23 cellular contexts compared by ENCODE assay signal in genomic region chr9:17480966-17481365, GRCh38.
DNase-seq lines count a peak whose midpoint lies in the region; ATAC-seq, FAIRE-seq and TF ChIP-seq lines count a peak whose summit lies in the region.
"Had no signal": no experiment of that assay in that cellular context is flagged by ENCODE, and none has a peak within 500 bp of the region (broad histone marks: within the 10 kb centered on the region; RNA-seq: fewer than 3 reads in every experiment).

No MANE protein-coding gene starts in this region.

- no peak overlapping the region for H2BK12ac ChIP-seq in H9 (ENCODE audit: insufficient read length, low read depth, low read length)

- H4K20me1 ChIP-seq in H9 (ENCODE audit: control insufficient read depth, insufficient read depth, insufficient read length), result no peaks in the 10 kb centered on the region

- no peak overlapping the region for H4K5ac ChIP-seq in H9 (ENCODE audit: insufficient read length, low read depth, low read length)

- H2AFZ ChIP-seq in H9 (ENCODE audit: low read length), result no peak overlapping the region

- no peak overlapping the region for H4K8ac ChIP-seq in H9 (replicated peaks; ENCODE audit: insufficient read length, low read depth, low read length)

- no peak overlapping the region for H3K23ac ChIP-seq in H9 (ENCODE audit: insufficient read length, low read depth, low read length)

- H3K23me2 ChIP-seq in H9 (ENCODE audit: insufficient read length, low read depth, low read length, poor library complexity, severe bottlenecking), result no peaks in the 10 kb centered on the region

- no peak for TF ChIP-seq POLR2A in spleen (IDR thresholded peaks at IDR 0.05)

- peak overlapping the region in 2 of 3 experiments; percentile 15 to 45; a peak in 1 of 7 replicates for H3K27ac Mint-ChIP-seq in H9
- H3K27ac Mint-ChIP-seq: B cell; CD4-positive, alpha-beta T cell had no signal

- H3K4ac ChIP-seq in H9 (ENCODE audit: low read depth, low read length), result no peak overlapping the region

- H3K18ac ChIP-seq in H9 (ENCODE audit: insufficient read length, low read depth, low read length), result no peak overlapping the region

- H3K4me1 Mint-ChIP-seq in H9, result no peaks in the 10 kb centered on the region
- H3K4me1 Mint-ChIP-seq: B cell had no signal

- DNase-seq in Right ventricle myocardium inferior (ENCODE audit: missing footprints), result peak; percentile 67
- no peak for DNase-seq in Right ventricle myocardium superior
- DNase-seq in H9, result no peak
- peak; percentile 40 for DNase-seq in left lobe of liver (ENCODE audit: low spot score)
- DNase-seq in spleen, result peak; percentile 32
- no peak for DNase-seq in germinal center (ENCODE audit: low spot score)
- no peak for DNase-seq in GM19239 (ENCODE audit: insufficient read length, low spot score)
- DNase-seq: 8988T; Caco-2; CD4-positive, alpha-beta T cell; GF-D8; GOT3; MV-4-11; NCI-H1694 treated with DMSO at 0.1 percent for 48 hours; NCI-H510A; NCI-H748 treated with DMSO at 0.1 percent for 48 hours; NK-92 treated with Interleukin-12 subunit alpha and Interleukin-12 subunit beta, amount 100 ng/mL, for 24 hours; SIG-M5 had no signal

- ATAC-seq in Right ventricle myocardium inferior, result no peak
- ATAC-seq in Right ventricle myocardium superior (ENCODE audit: poor library complexity), result no peak
- ATAC-seq in left lobe of liver, result no peak
- no peak for ATAC-seq in GM19395 (IDR thresholded peaks at IDR 0.05; ENCODE audit: unreplicated experiment)
- ATAC-seq: GM12878, HepG2 had no signal

- no peak overlapping the region for H2BK5ac ChIP-seq in H9 (ENCODE audit: insufficient read length, low read length)

- H3K27me3 ChIP-seq in H9 (ENCODE audit: insufficient read depth, low read length), result no peaks in the 10 kb centered on the region
- H3K27me3 ChIP-seq in spleen (replicated peaks in 1 of 7), result no peaks in the 10 kb centered on the region

- H3T11ph ChIP-seq in H9 (ENCODE audit: low read length), result no peak overlapping the region

- no peak overlapping the region for H3K14ac ChIP-seq in H9 (ENCODE audit: insufficient read depth, low read length)

- FAIRE-seq in GM19239 (lab: Jason Lieb, UNC), result no peak
- FAIRE-seq: GM12878, HepG2 had no signal

- no peak overlapping the region for H3K4me2 ChIP-seq in H9 (ENCODE audit: insufficient read depth, insufficient read length, low read length)
- H3K4me2 ChIP-seq: KMS-11 had no signal

- H2AK5ac ChIP-seq in H9 (ENCODE audit: insufficient read length, low read length), result no peak overlapping the region

- no peak overlapping the region for H3K4me3 ChIP-seq in spleen
- H3K4me3 ChIP-seq: GM12878 had no signal

- H3K36me3 ChIP-seq in spleen, result peaks cover 0 to 7% (median 0%) of the 10 kb centered on the region in 6 donors

- no peak overlapping the region for H2BK120ac ChIP-seq in H9 (ENCODE audit: low read depth, low read length, poor library complexity, severe bottlenecking)

- H3K79me1 ChIP-seq in H9 (ENCODE audit: insufficient read depth, low read depth, low read length, poor library complexity, severe bottlenecking), result no peaks in the 10 kb centered on the region

- no peak overlapping the region for H3K9ac ChIP-seq in H9 (ENCODE audit: extremely low read depth, insufficient read length, low read length)
- H3K9ac ChIP-seq: KMS-11 had no signal

- no peaks in the 10 kb centered on the region for H3K9me3 Mint-ChIP-seq in H9
- H3K9me3 Mint-ChIP-seq: CD4-positive, alpha-beta T cell had no signal

- H2BK15ac ChIP-seq in H9 (ENCODE audit: low read depth, low read length), result no peak overlapping the region

- H3K9me3 ChIP-seq in H9 (ENCODE audit: control insufficient read depth, low read depth, low read length) (no peaks in the 10 kb centered on the region), spleen (peaks cover 0 to 4% (median 0%) of the 10 kb centered on the region in 8 donors)
- H3K9me3 ChIP-seq: Caco-2 had no signal

- H3K4me1 ChIP-seq in H9 (ENCODE audit: insufficient read depth, low read length), result no peaks in the 10 kb centered on the region; the same call in 1 of the 2 replicates
- H3K4me1 ChIP-seq in spleen, result no peaks in the 10 kb centered on the region
- H3K4me1 ChIP-seq: Caco-2 had no signal

- H3K79me2 ChIP-seq in H9 (ENCODE audit: insufficient read depth, low read length), result no peaks in the 10 kb centered on the region

- no peak overlapping the region for H4K91ac ChIP-seq in H9 (ENCODE audit: insufficient read length, low read depth, low read length)

- WGBS in H9 (ENCODE audit: extremely low coverage, insufficient read length, low lambda C conversion rate), result no CpG with 5 or more reads among the region's 4 CpGs
- WGBS in spleen, 5 donors, result 91 to 100% (median 98%) methylated on average over 2 to 4 of the region's 4 CpGs

- intact Hi-C loops in Right ventricle myocardium inferior (cut with DNase I), result no loop called here
- intact Hi-C loops in Right ventricle myocardium superior (cut with DNase I), result no loop called here
- intact Hi-C loops in spleen (cut with DNase I; ENCODE audit: low total_unique reads), result no loop called here

- H3K27me3 Mint-ChIP-seq in H9 (ENCODE audit: low read depth), result no peaks in the 10 kb centered on the region
- H3K27me3 Mint-ChIP-seq: B cell; CD4-positive, alpha-beta T cell had no signal

- no peak overlapping the region for H2BK20ac ChIP-seq in H9 (ENCODE audit: low read depth, low read length, poor library complexity, severe bottlenecking)

- no peak for TF ChIP-seq CTCF in H9 (conservative IDR thresholded peaks at IDR 0.05)
- TF ChIP-seq CTCF in spleen (IDR thresholded peaks at IDR 0.05 in 8 of 11, conservative IDR thresholded peaks at IDR 0.05 in 3 of 11), result no peak

- H3K27ac ChIP-seq in H9 (ENCODE audit: insufficient read length, low read depth, low read length), result no peak overlapping the region
- H3K27ac ChIP-seq in spleen, result no peak overlapping the region
- H3K27ac ChIP-seq: KMS-11 had no signal

- no peak overlapping the region for H3K56ac ChIP-seq in H9 (ENCODE audit: insufficient read length, low read depth, low read length)

- no peak overlapping the region for H3K4me3 Mint-ChIP-seq in H9
- H3K4me3 Mint-ChIP-seq: B cell; CD4-positive, alpha-beta T cell had no signal

- no peaks in the 10 kb centered on the region for H3K36me3 Mint-ChIP-seq in H9 (ENCODE audit: insufficient read depth in 1 of 3, low read depth in 3 of 3)

Comparison
In these comparisons a context has a peak if more than half of its experiments do, and no peak if none do; other contexts are left out.
1. DNase-seq: peak in Right ventricle myocardium inferior (single experiment), left lobe of liver (single experiment) and spleen (single experiment); none in Right ventricle myocardium superior (single experiment), H9 (single experiment), germinal center (single experiment) and GM19239 (single experiment).